ENCODE assay signal across 10 cellular contexts in genomic region chr17:5097101-5097834, GRCh38. TPM values are rescaled to one million over a fixed set of nuclear protein-coding genes. Genes with fewer than 3 reads are reported as not detected.
DNase-seq lines count a peak whose midpoint lies in the region; ATAC-seq and TF ChIP-seq lines count a peak whose summit lies in the region.
"Had no signal": no experiment of that assay in that cellular context is flagged by ENCODE, and none has a peak within 500 bp of the region (broad histone marks: within the 10 kb centered on the region; RNA-seq: fewer than 3 reads in every experiment).

No MANE protein-coding gene starts in this region.

- POLR2A ChIA-PET in activated CD4-positive, alpha-beta T cell treated with anti-CD3 and anti-CD28 coated beads for 36 hours (lab: Charles Lee) = no interaction called here
- POLR2A ChIA-PET in activated CD4-positive, alpha-beta T cell treated with anti-CD3 and anti-CD28 coated beads, Interleukin-2, amount 10 ng/mL, durations not matched to agents 7 days and 5 days (lab: Charles Lee) = interaction anchor here (0.6 kb wide), 1 partner anchor 86 kb away, joined by 5 read pairs; no protein-coding TSS in a partner anchor

- DNase-seq in activated CD4-positive, alpha-beta T cell treated with anti-CD3 and anti-CD28 coated beads for 36 hours = peak; percentile 60
- no peak for DNase-seq in activated CD4-positive, alpha-beta T cell treated with anti-CD3 and anti-CD28 coated beads, Interleukin-2, amount 10 ng/mL, durations not matched to agents 7 days and 5 days
- DNase-seq in ascending aorta (ENCODE audit: low spot score in 2 of 2) = no peak
- peak; percentile 74 for DNase-seq in lower lobe of right lung
- peak; percentile 15 to 20 for DNase-seq in stimulated activated CD8-positive, alpha-beta memory T cell treated with anti-CD3 and anti-CD28 coated beads, Interleukin-7, amount 100 ng/mL, for 1 hour (ENCODE audit: low read depth in 2 of 2)
- DNase-seq in NCI-H774 (lab: John Stamatoyannopoulos, UW) = no peak
- DNase-seq in medulla oblongata (ENCODE audit: extremely low spot score) = no peak
- no peak for DNase-seq in superior temporal gyrus (ENCODE audit: extremely low spot score)

- peak overlapping the region; percentile 39 to 48 for H3K4me3 ChIP-seq in ascending aorta
- peak overlapping the region; percentile 57 for H3K4me3 ChIP-seq in lower lobe of right lung

- peak; percentile 55 for ATAC-seq in activated CD4-positive, alpha-beta T cell treated with anti-CD3 and anti-CD28 coated beads for 36 hours
- ATAC-seq in lower lobe of right lung = peak; percentile 74 to 89

- H3K27me3 ChIP-seq in ascending aorta (no peaks in the 10 kb centered on the region), lower lobe of right lung (ENCODE audit: low read depth) (peaks cover 4% of the 10 kb centered on the region)
- H3K27me3 ChIP-seq: BLaER1 treated with 17β-estradiol and CSF1 and Interleukin-3, amounts not matched to agents 10 nM and 100 nM had no signal

- peaks cover 10% of the 10 kb centered on the region for H3K4me1 Mint-ChIP-seq in activated CD4-positive, alpha-beta T cell treated with anti-CD3 and anti-CD28 coated beads for 36 hours
- H3K4me1 Mint-ChIP-seq in activated CD4-positive, alpha-beta T cell treated with anti-CD3 and anti-CD28 coated beads, Interleukin-2, amount 10 ng/mL, durations not matched to agents 7 days and 5 days = peaks cover 5% of the 10 kb centered on the region

- peaks cover 7% of the 10 kb centered on the region for H3K27me3 Mint-ChIP-seq in activated CD4-positive, alpha-beta T cell treated with anti-CD3 and anti-CD28 coated beads for 36 hours
- H3K27me3 Mint-ChIP-seq in activated CD4-positive, alpha-beta T cell treated with anti-CD3 and anti-CD28 coated beads, Interleukin-2, amount 10 ng/mL, durations not matched to agents 7 days and 5 days = peaks cover 23% of the 10 kb centered on the region

- peak overlapping the region; percentile 67 for H3K4me3 Mint-ChIP-seq in activated CD4-positive, alpha-beta T cell treated with anti-CD3 and anti-CD28 coated beads for 36 hours
- H3K4me3 Mint-ChIP-seq in activated CD4-positive, alpha-beta T cell treated with anti-CD3 and anti-CD28 coated beads, Interleukin-2, amount 10 ng/mL, durations not matched to agents 7 days and 5 days = no peak overlapping the region

- H3K4me1 ChIP-seq in ascending aorta (no peaks in the 10 kb centered on the region), lower lobe of right lung (peaks cover 13% of the 10 kb centered on the region)

- H3K27ac ChIP-seq in ascending aorta (no peak overlapping the region), lower lobe of right lung (peak overlapping the region; percentile 43)
- H3K27ac ChIP-seq: BLaER1 treated with 17β-estradiol and CSF1 and Interleukin-3, amounts not matched to agents 10 nM and 100 nM; epithelial cell of prostate had no signal

- CTCF ChIA-PET in activated CD4-positive, alpha-beta T cell treated with anti-CD3 and anti-CD28 coated beads for 36 hours (lab: Charles Lee) = interaction anchor here (1.5 kb wide), 1 partner anchor 19 kb away, joined by 4 read pairs; the partner anchor contains the start of gene ZFP3
- CTCF ChIA-PET in activated CD4-positive, alpha-beta T cell treated with anti-CD3 and anti-CD28 coated beads, Interleukin-2, amount 10 ng/mL, durations not matched to agents 7 days and 5 days (lab: Charles Lee) = no interaction called here

- peaks cover 33% of the 10 kb centered on the region for H3K9me3 Mint-ChIP-seq in activated CD4-positive, alpha-beta T cell treated with anti-CD3 and anti-CD28 coated beads for 36 hours (ENCODE audit: low read depth)
- H3K9me3 Mint-ChIP-seq in activated CD4-positive, alpha-beta T cell treated with anti-CD3 and anti-CD28 coated beads, Interleukin-2, amount 10 ng/mL, durations not matched to agents 7 days and 5 days = peaks cover 46% of the 10 kb centered on the region

- peaks cover 31% of the 10 kb centered on the region for H3K36me3 Mint-ChIP-seq in activated CD4-positive, alpha-beta T cell treated with anti-CD3 and anti-CD28 coated beads for 36 hours (ENCODE audit: low read depth)
- peaks cover 33% of the 10 kb centered on the region for H3K36me3 Mint-ChIP-seq in activated CD4-positive, alpha-beta T cell treated with anti-CD3 and anti-CD28 coated beads, Interleukin-2, amount 10 ng/mL, durations not matched to agents 7 days and 5 days (ENCODE audit: low read depth)

- H3K27ac Mint-ChIP-seq in activated CD4-positive, alpha-beta T cell treated with anti-CD3 and anti-CD28 coated beads for 36 hours = no peak overlapping the region
- no peak overlapping the region for H3K27ac Mint-ChIP-seq in activated CD4-positive, alpha-beta T cell treated with anti-CD3 and anti-CD28 coated beads, Interleukin-2, amount 10 ng/mL, durations not matched to agents 7 days and 5 days

- H3K9me3 ChIP-seq in ascending aorta (peaks cover 45 to 55% of the 10 kb centered on the region in 2 donors), lower lobe of right lung (peaks cover 47% of the 10 kb centered on the region)

- H3K36me3 ChIP-seq in ascending aorta (peaks cover under 1 to 4% of the 10 kb centered on the region in 2 donors), lower lobe of right lung (no peaks in the 10 kb centered on the region)

- intact Hi-C loops in activated CD4-positive, alpha-beta T cell treated with anti-CD3 and anti-CD28 coated beads for 36 hours (cut with DNase I, micrococcal nuclease) = loop anchor here in 1 of 2 experiments (10.0 kb wide), 1 partner anchor 88 kb away; no protein-coding TSS in a partner anchor
- intact Hi-C loops in ascending aorta (cut with DNase I) = no loop called here
- intact Hi-C loops in lower lobe of right lung (cut with DNase I) = no loop called here

- no peak for TF ChIP-seq CTCF in ascending aorta (IDR thresholded peaks at IDR 0.05)
- no peak for TF ChIP-seq CTCF in lower lobe of right lung (IDR thresholded peaks at IDR 0.05)

RNA-seq across cellular contexts. Expression of gene ZNF232, which starts 14.4 kb away (rescaled TPM):
- total RNA-seq in activated CD4-positive, alpha-beta T cell treated with anti-CD3 and anti-CD28 coated beads for 36 hours = 10 to 100 TPM; 16.1 to 16.2 TPM
- total RNA-seq in activated CD4-positive, alpha-beta T cell treated with anti-CD3 and anti-CD28 coated beads, Interleukin-2, amount 10 ng/mL, durations not matched to agents 7 days and 5 days = 10 to 100 TPM in 1 of 2 experiments, 1 to 10 TPM in 1; 9.3 to 12.0 TPM
- 2.3 TPM for total RNA-seq in ascending aorta
- 11.4 TPM for total RNA-seq in lower lobe of right lung

RNA-seq across cellular contexts. Expression of gene USP6, which starts 18.6 kb away (rescaled TPM):
- total RNA-seq in activated CD4-positive, alpha-beta T cell treated with anti-CD3 and anti-CD28 coated beads for 36 hours = under 1 TPM in 1 of 2 experiments, not detected in 1; 0.07 TPM
- total RNA-seq in activated CD4-positive, alpha-beta T cell treated with anti-CD3 and anti-CD28 coated beads, Interleukin-2, amount 10 ng/mL, durations not matched to agents 7 days and 5 days = under 1 TPM; 0.05 to 0.06 TPM
- total RNA-seq in ascending aorta = 0.11 TPM
- 0.30 TPM for total RNA-seq in lower lobe of right lung

RNA-seq across cellular contexts. Expression of gene ZFP3, which starts 19.0 kb away (rescaled TPM):
- 1 to 10 TPM; 2.2 to 2.8 TPM for total RNA-seq in activated CD4-positive, alpha-beta T cell treated with anti-CD3 and anti-CD28 coated beads for 36 hours
- 1 to 10 TPM; 6.5 to 7.5 TPM for total RNA-seq in activated CD4-positive, alpha-beta T cell treated with anti-CD3 and anti-CD28 coated beads, Interleukin-2, amount 10 ng/mL, durations not matched to agents 7 days and 5 days
- total RNA-seq in ascending aorta = 0.21 TPM
- 7.1 TPM for total RNA-seq in lower lobe of right lung

Comparison
In these comparisons a context has a peak if more than half of its experiments do, and no peak if none do; other contexts are left out.
1. DNase-seq: peak in activated CD4-positive, alpha-beta T cell treated with anti-CD3 and anti-CD28 coated beads for 36 hours (single experiment), lower lobe of right lung (single experiment) and stimulated activated CD8-positive, alpha-beta memory T cell treated with anti-CD3 and anti-CD28 coated beads, Interleukin-7, amount 100 ng/mL, for 1 hour (2 of 2); none in activated CD4-positive, alpha-beta T cell treated with anti-CD3 and anti-CD28 coated beads, Interleukin-2, amount 10 ng/mL, durations not matched to agents 7 days and 5 days (single experiment), ascending aorta (0 of 2), NCI-H774 (single experiment), medulla oblongata (single experiment) and superior temporal gyrus (single experiment).